Comparison of ENCODE assay signal across 3 cellular contexts in the genomic region with DNA sequence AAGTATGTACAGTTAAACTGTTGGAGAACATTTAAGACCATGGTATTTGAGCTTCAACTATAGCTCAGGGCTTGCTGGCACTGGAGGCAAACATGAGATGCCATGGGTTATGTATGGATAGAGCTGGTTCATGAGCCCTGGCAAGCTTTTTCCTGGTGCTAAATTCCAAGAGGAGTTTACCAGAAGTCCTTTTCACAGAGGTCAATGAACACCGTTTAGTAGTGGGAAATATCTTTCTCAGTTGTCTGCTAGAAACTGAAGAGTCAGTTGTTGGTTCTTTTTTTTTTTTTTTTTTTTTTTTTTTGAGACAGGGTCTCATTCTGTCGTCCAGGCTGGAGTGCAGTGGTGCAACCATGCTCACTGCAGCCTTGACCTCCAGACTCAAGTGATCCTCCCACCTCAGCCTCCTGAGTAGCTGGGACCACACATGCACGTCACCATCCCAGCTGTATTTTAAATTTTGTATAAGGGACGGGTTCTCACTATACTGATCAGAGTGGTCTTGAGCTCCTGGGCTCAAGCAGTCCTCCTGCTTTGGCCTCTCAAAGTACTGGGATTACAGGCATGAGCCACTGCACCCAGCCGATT.
TF ChIP-seq lines count a peak whose summit lies in the region.

No MANE protein-coding gene starts in this region.

TF ChIP-seq in SK-N-SH, 30 proteins besides CTCF, POLR2A, EP300 and RAD21:
- TF ChIP-seq TAF1 (IDR thresholded peaks at IDR 0.05; ENCODE audit: borderline replicate concordance, low read depth, low read length) (no peak), FOXJ3 (CRISPR knock-in tag; IDR thresholded peaks at IDR 0.05) (no peak), FOSL2 (IDR thresholded peaks at IDR 0.05; ENCODE audit: borderline replicate concordance, low read depth) (no peak), TEAD4 (IDR thresholded peaks at IDR 0.05; ENCODE audit: borderline replicate concordance, insufficient read depth) (no peak), MEF2A (IDR thresholded peaks at IDR 0.05; ENCODE audit: borderline replicate concordance, low read depth) (no peak), NFIC (IDR thresholded peaks at IDR 0.05; ENCODE audit: borderline replicate concordance) (no peak), FOXM1 (IDR thresholded peaks at IDR 0.05; ENCODE audit: low read depth) (no peak), GATA2 (CRISPR knock-in tag; IDR thresholded peaks at IDR 0.05) (no peak), NRF1 (IDR thresholded peaks at IDR 0.05; ENCODE audit: low read depth, low read length) (no peak), GABPA (IDR thresholded peaks at IDR 0.05; ENCODE audit: low read depth) (no peak), CHD2 (IDR thresholded peaks at IDR 0.05; ENCODE audit: low read length, partially characterized antibody) (no peak), SIN3A (IDR thresholded peaks at IDR 0.05; ENCODE audit: borderline replicate concordance, low read depth, low read length) (no peak), EZH2phosphoT487 (IDR thresholded peaks at IDR 0.05; ENCODE audit: borderline replicate concordance, low read depth) (no peak), SMC3 (IDR thresholded peaks at IDR 0.05; ENCODE audit: low read depth, low read length) (no peak)
- TF ChIP-seq, protein P1, sequence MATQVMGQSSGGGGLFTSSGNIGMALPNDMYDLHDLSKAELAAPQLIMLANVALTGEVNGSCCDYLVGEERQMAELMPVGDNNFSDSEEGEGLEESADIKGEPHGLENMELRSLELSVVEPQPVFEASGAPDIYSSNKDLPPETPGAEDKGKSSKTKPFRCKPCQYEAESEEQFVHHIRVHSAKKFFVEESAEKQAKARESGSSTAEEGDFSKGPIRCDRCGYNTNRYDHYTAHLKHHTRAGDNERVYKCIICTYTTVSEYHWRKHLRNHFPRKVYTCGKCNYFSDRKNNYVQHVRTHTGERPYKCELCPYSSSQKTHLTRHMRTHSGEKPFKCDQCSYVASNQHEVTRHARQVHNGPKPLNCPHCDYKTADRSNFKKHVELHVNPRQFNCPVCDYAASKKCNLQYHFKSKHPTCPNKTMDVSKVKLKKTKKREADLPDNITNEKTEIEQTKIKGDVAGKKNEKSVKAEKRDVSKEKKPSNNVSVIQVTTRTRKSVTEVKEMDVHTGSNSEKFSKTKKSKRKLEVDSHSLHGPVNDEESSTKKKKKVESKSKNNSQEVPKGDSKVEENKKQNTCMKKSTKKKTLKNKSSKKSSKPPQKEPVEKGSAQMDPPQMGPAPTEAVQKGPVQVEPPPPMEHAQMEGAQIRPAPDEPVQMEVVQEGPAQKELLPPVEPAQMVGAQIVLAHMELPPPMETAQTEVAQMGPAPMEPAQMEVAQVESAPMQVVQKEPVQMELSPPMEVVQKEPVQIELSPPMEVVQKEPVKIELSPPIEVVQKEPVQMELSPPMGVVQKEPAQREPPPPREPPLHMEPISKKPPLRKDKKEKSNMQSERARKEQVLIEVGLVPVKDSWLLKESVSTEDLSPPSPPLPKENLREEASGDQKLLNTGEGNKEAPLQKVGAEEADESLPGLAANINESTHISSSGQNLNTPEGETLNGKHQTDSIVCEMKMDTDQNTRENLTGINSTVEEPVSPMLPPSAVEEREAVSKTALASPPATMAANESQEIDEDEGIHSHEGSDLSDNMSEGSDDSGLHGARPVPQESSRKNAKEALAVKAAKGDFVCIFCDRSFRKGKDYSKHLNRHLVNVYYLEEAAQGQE (IDR thresholded peaks at IDR 0.05; ENCODE audit: low read depth, low read length) = no peak
- TF ChIP-seq, protein P2, sequence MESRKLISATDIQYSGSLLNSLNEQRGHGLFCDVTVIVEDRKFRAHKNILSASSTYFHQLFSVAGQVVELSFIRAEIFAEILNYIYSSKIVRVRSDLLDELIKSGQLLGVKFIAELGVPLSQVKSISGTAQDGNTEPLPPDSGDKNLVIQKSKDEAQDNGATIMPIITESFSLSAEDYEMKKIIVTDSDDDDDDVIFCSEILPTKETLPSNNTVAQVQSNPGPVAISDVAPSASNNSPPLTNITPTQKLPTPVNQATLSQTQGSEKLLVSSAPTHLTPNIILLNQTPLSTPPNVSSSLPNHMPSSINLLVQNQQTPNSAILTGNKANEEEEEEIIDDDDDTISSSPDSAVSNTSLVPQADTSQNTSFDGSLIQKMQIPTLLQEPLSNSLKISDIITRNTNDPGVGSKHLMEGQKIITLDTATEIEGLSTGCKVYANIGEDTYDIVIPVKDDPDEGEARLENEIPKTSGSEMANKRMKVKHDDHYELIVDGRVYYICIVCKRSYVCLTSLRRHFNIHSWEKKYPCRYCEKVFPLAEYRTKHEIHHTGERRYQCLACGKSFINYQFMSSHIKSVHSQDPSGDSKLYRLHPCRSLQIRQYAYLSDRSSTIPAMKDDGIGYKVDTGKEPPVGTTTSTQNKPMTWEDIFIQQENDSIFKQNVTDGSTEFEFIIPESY (IDR thresholded peaks at IDR 0.05; ENCODE audit: borderline replicate concordance, low read depth) = no peak

TF ChIP-seq in SK-N-SH treated with all-trans-retinoic acid at 6 μM for 48 hours, 23 proteins besides CTCF, POLR2A, EP300 and RAD21:
- TF ChIP-seq RARB (CRISPR knock-in tag; IDR thresholded peaks at IDR 0.05) = no peak
- TF ChIP-seq ZNF565 (CRISPR knock-in tag; conservative IDR thresholded peaks at IDR 0.05; ENCODE audit: low read depth) = no peak
- no peak for TF ChIP-seq OSR1 (CRISPR knock-in tag; IDR thresholded peaks at IDR 0.05)
- TF ChIP-seq ARNTL (CRISPR knock-in tag; IDR thresholded peaks at IDR 0.05; ENCODE audit: borderline replicate concordance, low read depth) = no peak
- TF ChIP-seq TCF4 (CRISPR knock-in tag; IDR thresholded peaks at IDR 0.05; ENCODE audit: borderline replicate concordance) = no peak
- TF ChIP-seq ZFP3 (CRISPR knock-in tag; IDR thresholded peaks at IDR 0.05) = no peak

TF ChIP-seq in HCT116, 20 proteins besides CTCF, POLR2A, EP300 and RAD21:
- TF ChIP-seq JUND (IDR thresholded peaks at IDR 0.05) (no peak), EZH2 (IDR thresholded peaks at IDR 0.05) (no peak), EGR1 (IDR thresholded peaks at IDR 0.05; ENCODE audit: low read depth) (no peak), FOSL1 (IDR thresholded peaks at IDR 0.05; ENCODE audit: low read depth) (no peak), ELF1 (IDR thresholded peaks at IDR 0.05; ENCODE audit: borderline replicate concordance, low read depth) (no peak), CEBPB (IDR thresholded peaks at IDR 0.05; ENCODE audit: low read depth) (no peak), ZFX (IDR thresholded peaks at IDR 0.05) (no peak), SRF (IDR thresholded peaks at IDR 0.05; ENCODE audit: low read depth) (no peak)
- TF ChIP-seq, protein P3, sequence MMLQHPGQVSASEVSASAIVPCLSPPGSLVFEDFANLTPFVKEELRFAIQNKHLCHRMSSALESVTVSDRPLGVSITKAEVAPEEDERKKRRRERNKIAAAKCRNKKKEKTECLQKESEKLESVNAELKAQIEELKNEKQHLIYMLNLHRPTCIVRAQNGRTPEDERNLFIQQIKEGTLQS (IDR thresholded peaks at IDR 0.05) = no peak
- TF ChIP-seq, protein P4, sequence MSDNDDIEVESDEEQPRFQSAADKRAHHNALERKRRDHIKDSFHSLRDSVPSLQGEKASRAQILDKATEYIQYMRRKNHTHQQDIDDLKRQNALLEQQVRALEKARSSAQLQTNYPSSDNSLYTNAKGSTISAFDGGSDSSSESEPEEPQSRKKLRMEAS (IDR thresholded peaks at IDR 0.05) = no peak
